14 cellular contexts compared by ENCODE assay signal in the genomic region with DNA sequence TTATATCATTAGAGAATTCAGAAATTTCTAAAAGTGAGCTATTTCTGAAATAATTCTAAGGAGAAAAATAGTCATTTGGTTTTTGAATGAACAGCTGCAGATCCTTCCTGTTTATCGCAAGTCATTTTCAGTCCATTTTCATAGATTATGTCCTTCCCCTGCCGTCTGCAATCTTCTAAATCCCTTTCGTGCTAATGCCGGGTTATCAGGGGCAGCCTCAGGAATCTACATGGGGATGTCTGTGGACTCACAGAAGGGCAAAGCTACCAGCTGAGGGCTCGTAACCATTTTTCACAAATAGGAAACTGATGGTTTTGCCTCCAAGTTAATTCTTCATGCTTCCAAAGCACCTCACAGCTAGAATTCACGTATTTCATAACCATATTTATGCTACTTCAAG. TPM values are rescaled to one million over a fixed set of nuclear protein-coding genes. Genes with fewer than 3 reads are reported as not detected.
DNase-seq lines count a peak whose midpoint lies in the region; ATAC-seq and TF ChIP-seq lines count a peak whose summit lies in the region.
"Had no signal": no experiment of that assay in that cellular context is flagged by ENCODE, and none has a peak within 500 bp of the region (broad histone marks: within the 10 kb centered on the region; RNA-seq: fewer than 3 reads in every experiment).

No MANE protein-coding gene starts in this region.

- DNase-seq in activated naive CD4-positive, alpha-beta T cell treated with anti-CD3 and anti-CD28 coated beads for 36 hours, result no peak
- DNase-seq in activated naive CD4-positive, alpha-beta T cell treated with Interleukin-2 at 50 U/mL for 16 hours, result no peak
- no peak for DNase-seq in CD8-positive, alpha-beta memory T cell
- DNase-seq in naive thymus-derived CD8-positive, alpha-beta T cell, result no peak
- DNase-seq in HEK293T (ENCODE audit: extremely low spot score), result no peak
- no peak for DNase-seq in mucosa of gallbladder (ENCODE audit: low spot score)
- DNase-seq: C1 segment of cervical spinal cord, HCEC 1CT, NCI-H187, NCI-H226, NCI-H526 had no signal

- no peaks in the 10 kb centered on the region for H3K27me3 ChIP-seq in CD8-positive, alpha-beta memory T cell (ENCODE audit: insufficient read depth, low read length, poor library complexity, severe bottlenecking)

- no peak overlapping the region for H3K27ac ChIP-seq in CD8-positive, alpha-beta memory T cell (ENCODE audit: low read depth, low read length)
- H3K27ac ChIP-seq: RWPE1 had no signal

- H3K36me3 Mint-ChIP-seq in activated naive CD4-positive, alpha-beta T cell treated with anti-CD3 and anti-CD28 coated beads for 36 hours (ENCODE audit: low read depth), result peaks cover 8% of the 10 kb centered on the region
- peaks cover 0 to 63% (median 7%) of the 10 kb centered on the region in 3 donors for H3K36me3 Mint-ChIP-seq in CD8-positive, alpha-beta memory T cell
- peaks cover 75% of the 10 kb centered on the region for H3K36me3 Mint-ChIP-seq in activated T-helper 17 cell treated with anti-CD3 and anti-CD28 coated beads, Interleukin-2, amount 50 U/mL, for 72 hours (ENCODE audit: low read depth)
- peaks cover 0 to 78% (median 13%) of the 10 kb centered on the region in 3 donors for H3K36me3 Mint-ChIP-seq in naive thymus-derived CD8-positive, alpha-beta T cell

- POLR2A ChIA-PET in CD8-positive, alpha-beta memory T cell (lab: Charles Lee), result interaction anchor here (2.5 kb wide), 1 partner anchor 23 kb away, joined by 7 read pairs; the partner anchor contains the start of gene RCAN3
- POLR2A ChIA-PET in naive thymus-derived CD8-positive, alpha-beta T cell (lab: Charles Lee), result interaction anchor here (0.8 to 4.9 kb wide), 6 partner anchors 10 to 324 kb away, joined by 3 to 77 read pairs (median 4); partner anchors contain the start of genes NIPAL3 and RCAN3
- POLR2A ChIA-PET in HEK293T (lab: Yijun Ruan, JAX), result interaction anchor here (0.9 to 1.9 kb wide), 2 partner anchors 110 to 112 kb away, joined by 3 to 6 read pairs; partner anchors contain the start of genes NIPAL3 and STPG1

- no peak overlapping the region for H3K4me3 Mint-ChIP-seq in activated naive CD4-positive, alpha-beta T cell treated with anti-CD3 and anti-CD28 coated beads for 36 hours
- H3K4me3 Mint-ChIP-seq in CD8-positive, alpha-beta memory T cell, result no peak overlapping the region
- H3K4me3 Mint-ChIP-seq in activated T-helper 17 cell treated with anti-CD3 and anti-CD28 coated beads, Interleukin-2, amount 50 U/mL, for 72 hours, result no peak overlapping the region
- H3K4me3 Mint-ChIP-seq in naive thymus-derived CD8-positive, alpha-beta T cell, result peak overlapping the region in 9 of 10 donors; percentile 14 to 72 (median 52)

- no peaks in the 10 kb centered on the region for H3K27me3 Mint-ChIP-seq in activated naive CD4-positive, alpha-beta T cell treated with anti-CD3 and anti-CD28 coated beads for 36 hours (ENCODE audit: low read depth)
- no peaks in the 10 kb centered on the region for H3K27me3 Mint-ChIP-seq in CD8-positive, alpha-beta memory T cell
- no peaks in the 10 kb centered on the region for H3K27me3 Mint-ChIP-seq in activated T-helper 17 cell treated with anti-CD3 and anti-CD28 coated beads, Interleukin-2, amount 50 U/mL, for 72 hours
- no peaks in the 10 kb centered on the region for H3K27me3 Mint-ChIP-seq in naive thymus-derived CD8-positive, alpha-beta T cell

- intact Hi-C loops in activated naive CD4-positive, alpha-beta T cell treated with anti-CD3 and anti-CD28 coated beads for 36 hours (cut with micrococcal nuclease), result loop anchor here (2.0 kb wide), 1 partner anchor 19 kb away; no protein-coding TSS in a partner anchor

- no peak for ATAC-seq in activated T-helper 17 cell treated with anti-CD3 and anti-CD28 coated beads, Interleukin-2, amount 50 U/mL, for 72 hours (replicated peaks)
- no peak for ATAC-seq in naive thymus-derived CD8-positive, alpha-beta T cell

- CTCF ChIA-PET in activated naive CD4-positive, alpha-beta T cell treated with anti-CD3 and anti-CD28 coated beads for 36 hours (lab: Charles Lee), result interaction anchor here (0.7 to 4.3 kb wide), 13 partner anchors 9 to 111 kb away, joined by 3 to 30 read pairs (median 7); partner anchors contain the start of genes NIPAL3, RCAN3 and STPG1
- CTCF ChIA-PET in CD8-positive, alpha-beta memory T cell (lab: Charles Lee), result interaction anchor here (1.3 to 5.0 kb wide), 6 partner anchors 14 to 326 kb away, joined by 3 to 50 read pairs (median 14); partner anchors contain the start of genes NIPAL3 and RCAN3
- CTCF ChIA-PET in HEK293T (lab: Yijun Ruan, JAX), result no interaction called here

- H3K36me3 ChIP-seq in CD8-positive, alpha-beta memory T cell (ENCODE audit: insufficient read depth, low read length), result no peaks in the 10 kb centered on the region

- H3K9me3 ChIP-seq in CD8-positive, alpha-beta memory T cell (ENCODE audit: low read length), result no peaks in the 10 kb centered on the region

- peaks cover 69% of the 10 kb centered on the region for H3K4me1 Mint-ChIP-seq in activated naive CD4-positive, alpha-beta T cell treated with anti-CD3 and anti-CD28 coated beads for 36 hours (ENCODE audit: low read depth)
- H3K4me1 Mint-ChIP-seq in CD8-positive, alpha-beta memory T cell, result peaks cover 32 to 69% (median 56%) of the 10 kb centered on the region in 3 donors
- peaks cover 34% of the 10 kb centered on the region for H3K4me1 Mint-ChIP-seq in activated T-helper 17 cell treated with anti-CD3 and anti-CD28 coated beads, Interleukin-2, amount 50 U/mL, for 72 hours
- H3K4me1 Mint-ChIP-seq in naive thymus-derived CD8-positive, alpha-beta T cell, result peaks cover 32 to 71% (median 69%) of the 10 kb centered on the region in 4 donors

- H3K27ac Mint-ChIP-seq in activated naive CD4-positive, alpha-beta T cell treated with anti-CD3 and anti-CD28 coated beads for 36 hours, result peak overlapping the region; percentile 50
- H3K27ac Mint-ChIP-seq in CD8-positive, alpha-beta memory T cell, result peak overlapping the region in 5 of 8 donors; percentile 12 to 68 (median 18)
- H3K27ac Mint-ChIP-seq in activated T-helper 17 cell treated with anti-CD3 and anti-CD28 coated beads, Interleukin-2, amount 50 U/mL, for 72 hours, result peak overlapping the region; percentile 15
- H3K27ac Mint-ChIP-seq in naive thymus-derived CD8-positive, alpha-beta T cell, result peak overlapping the region; percentile 66 to 94 (median 90)

- peaks cover 41% of the 10 kb centered on the region for H3K4me1 ChIP-seq in CD8-positive, alpha-beta memory T cell (ENCODE audit: insufficient read depth, low read length)

- H3K4me3 ChIP-seq in CD8-positive, alpha-beta memory T cell (ENCODE audit: low read length), result no peak overlapping the region

- H3K9me3 Mint-ChIP-seq in activated naive CD4-positive, alpha-beta T cell treated with anti-CD3 and anti-CD28 coated beads for 36 hours, result no peaks in the 10 kb centered on the region
- H3K9me3 Mint-ChIP-seq in CD8-positive, alpha-beta memory T cell, result no peaks in the 10 kb centered on the region
- H3K9me3 Mint-ChIP-seq in activated T-helper 17 cell treated with anti-CD3 and anti-CD28 coated beads, Interleukin-2, amount 50 U/mL, for 72 hours, result no peaks in the 10 kb centered on the region
- no peaks in the 10 kb centered on the region for H3K9me3 Mint-ChIP-seq in naive thymus-derived CD8-positive, alpha-beta T cell

TF ChIP-seq in HEK293T, 16 proteins besides CTCF, POLR2A, EP300 and RAD21:
- no peak for TF ChIP-seq ELF4 (IDR thresholded peaks at IDR 0.05)
- no peak for TF ChIP-seq L3MBTL2 (conservative IDR thresholded peaks at IDR 0.05)
- TF ChIP-seq FOXK2 (IDR thresholded peaks at IDR 0.05), result no peak
- no peak for TF ChIP-seq PKNOX1 (IDR thresholded peaks at IDR 0.05)
- no peak for TF ChIP-seq CTBP1 (IDR thresholded peaks at IDR 0.05; ENCODE audit: borderline replicate concordance)
- no peak for TF ChIP-seq SP1 (IDR thresholded peaks at IDR 0.05)
- no peak for TF ChIP-seq FOXM1 (IDR thresholded peaks at IDR 0.05; ENCODE audit: borderline replicate concordance)
- no peak for TF ChIP-seq LEF1 (IDR thresholded peaks at IDR 0.05; ENCODE audit: borderline replicate concordance)
- no peak for TF ChIP-seq HDGF (IDR thresholded peaks at IDR 0.05; ENCODE audit: borderline replicate concordance)
- TF ChIP-seq TARDBP (IDR thresholded peaks at IDR 0.05), result no peak
- no peak for TF ChIP-seq ZNF384 (IDR thresholded peaks at IDR 0.05)
- TF ChIP-seq NFRKB (IDR thresholded peaks at IDR 0.05), result no peak

RNA-seq across cellular contexts. Expression of gene RCAN3, which starts 23.0 kb away (rescaled TPM):
- 10 to 100 TPM; 70.8 to 71.9 TPM for total RNA-seq in activated naive CD4-positive, alpha-beta T cell treated with anti-CD3 and anti-CD28 coated beads for 36 hours
- 10 to 100 TPM; 62.6 to 64.0 TPM for total RNA-seq in CD8-positive, alpha-beta memory T cell
- polyA plus RNA-seq in CD8-positive, alpha-beta memory T cell, result 66.7 TPM
- 10 to 100 TPM; 38.6 to 54.6 TPM for total RNA-seq in activated T-helper 17 cell treated with anti-CD3 and anti-CD28 coated beads, Interleukin-2, amount 50 U/mL, for 72 hours
- 100 to 1,000 TPM; 212 to 217 TPM for total RNA-seq in naive thymus-derived CD8-positive, alpha-beta T cell
- polyA plus RNA-seq in naive thymus-derived CD8-positive, alpha-beta T cell, result 100 to 1,000 TPM; 103 to 152 (median 150) TPM
- 19.1 TPM for total RNA-seq in mucosa of gallbladder

RNA-seq across cellular contexts. Expression of gene NCMAP, which starts 30.3 kb away (rescaled TPM):
- total RNA-seq in activated naive CD4-positive, alpha-beta T cell treated with anti-CD3 and anti-CD28 coated beads for 36 hours, result under 1 TPM; 0.20 to 0.31 TPM
- under 1 TPM in 1 of 2 experiments, not detected in 1; 0.04 TPM for total RNA-seq in CD8-positive, alpha-beta memory T cell
- not detected for polyA plus RNA-seq in CD8-positive, alpha-beta memory T cell
- total RNA-seq in activated T-helper 17 cell treated with anti-CD3 and anti-CD28 coated beads, Interleukin-2, amount 50 U/mL, for 72 hours, result not detected
- total RNA-seq in naive thymus-derived CD8-positive, alpha-beta T cell, result under 1 TPM in 1 of 2 experiments, not detected in 1; 0.21 TPM
- polyA plus RNA-seq in naive thymus-derived CD8-positive, alpha-beta T cell, result under 1 TPM in 2 of 3 donors, not detected in 1; 0.03 to 0.09 TPM
- total RNA-seq in mucosa of gallbladder, result 27.2 TPM
- total RNA-seq: A673 had no signal

Comparison
In these comparisons a context has a peak if more than half of its experiments do, and no peak if none do; other contexts are left out.
1. H3K27ac Mint-ChIP-seq: peak in every context shown above with its lines; median percentile 90 in naive thymus-derived CD8-positive, alpha-beta T cell; 50 in activated naive CD4-positive, alpha-beta T cell treated with anti-CD3 and anti-CD28 coated beads for 36 hours; 18 in CD8-positive, alpha-beta memory T cell; 15 in activated T-helper 17 cell treated with anti-CD3 and anti-CD28 coated beads, Interleukin-2, amount 50 U/mL, for 72 hours.
2. H3K4me3 Mint-ChIP-seq: peak in naive thymus-derived CD8-positive, alpha-beta T cell (9 of 10); none in activated naive CD4-positive, alpha-beta T cell treated with anti-CD3 and anti-CD28 coated beads for 36 hours (single experiment), CD8-positive, alpha-beta memory T cell (0 of 7) and activated T-helper 17 cell treated with anti-CD3 and anti-CD28 coated beads, Interleukin-2, amount 50 U/mL, for 72 hours (single experiment).
3. RNA of gene NCMAP, which starts 30.3 kb away (total RNA-seq): 27.2 TPM in mucosa of gallbladder (single experiment); 0.20 to 0.31 TPM in activated naive CD4-positive, alpha-beta T cell treated with anti-CD3 and anti-CD28 coated beads for 36 hours, 0.21 TPM in naive thymus-derived CD8-positive, alpha-beta T cell, 0.04 TPM in CD8-positive, alpha-beta memory T cell and not detected in activated T-helper 17 cell treated with anti-CD3 and anti-CD28 coated beads, Interleukin-2, amount 50 U/mL, for 72 hours; every median in the first group is over 10 times any median in the second.